ENCODE assay signal across 13 cellular contexts in genomic region chr5:67032921-67033664, GRCh38.
A peak's percentile ranks its signal among the peaks of the same experiment; 100 is the strongest.
DNase-seq lines count a peak whose midpoint lies in the region; ATAC-seq and TF ChIP-seq lines count a peak whose summit lies in the region.
"Had no signal": no experiment of that assay in that cellular context is flagged by ENCODE, and none has a peak within 500 bp of the region (broad histone marks: within the 10 kb centered on the region; RNA-seq: fewer than 3 reads in every experiment).

No MANE protein-coding gene starts in this region.

- H2BK20ac ChIP-seq in IMR-90 (ENCODE audit: low read depth, low read length) = no peak overlapping the region

- H3K27me3 Mint-ChIP-seq in activated naive CD8-positive, alpha-beta T cell treated with anti-CD3 and anti-CD28 coated beads, Interleukin-2, amount 50 U/mL, for 24 hours = no peaks in the 10 kb centered on the region

- H2AK5ac ChIP-seq in IMR-90 (ENCODE audit: low read depth, low read length) = no peak overlapping the region

- peaks cover 9% of the 10 kb centered on the region; the same call in 1 of the 2 replicates for H3K9me1 ChIP-seq in IMR-90 (ENCODE audit: insufficient read depth, low read length)

- no peak overlapping the region for H3K23ac ChIP-seq in IMR-90 (ENCODE audit: low read depth, low read length)

- no peaks in the 10 kb centered on the region for H4K20me1 ChIP-seq in IMR-90 (ENCODE audit: insufficient read depth, low read length)

- H3K27ac ChIP-seq in AG04450 (ENCODE audit: low read depth, low read length) (no peak overlapping the region), IMR-90 (ENCODE audit: insufficient read depth, low read length) (no peak overlapping the region)

- H3K56ac ChIP-seq in IMR-90 (ENCODE audit: extremely low read depth, insufficient read depth, low read length) = no peak overlapping the region

- H3K4ac ChIP-seq in IMR-90 (ENCODE audit: low read depth, low read length) = no peak overlapping the region

- no peak overlapping the region for H4K91ac ChIP-seq in IMR-90 (ENCODE audit: insufficient read depth, low read depth, low read length)

- peaks cover 88% of the 10 kb centered on the region for H3K4me1 Mint-ChIP-seq in activated naive CD8-positive, alpha-beta T cell treated with anti-CD3 and anti-CD28 coated beads, Interleukin-2, amount 50 U/mL, for 24 hours

- in situ Hi-C loops in IMR-90 (cut with MboI; ENCODE audit: low sequenced_read_pairs) = no loop called here

- no TSS peak for BruUV-seq in IMR-90 (replicated peaks; lab: Mats Ljungman, UMichigan)

- WGBS in IMR-90 (ENCODE audit: extremely low coverage in 2 of 2, insufficient read length in 1 of 2), 2 experiments = no CpG with 5 or more reads among the region's 2 CpGs

- DNase-seq in AG04450 (ENCODE audit: low read depth, low spot score) = peak; percentile 18
- peak; percentile 73 for DNase-seq in IMR-90
- DNase-seq in activated naive CD8-positive, alpha-beta T cell treated with anti-CD3 and anti-CD28 coated beads, Interleukin-2, amount 50 U/mL, for 24 hours = no peak
- peak; percentile 51 for DNase-seq in kidney glomerular epithelial cell (lab: John Stamatoyannopoulos, UW)
- DNase-seq in HT-29 (ENCODE audit: low spot score) = no peak
- DNase-seq in GM10266 (ENCODE audit: extremely low spot score) = no peak
- DNase-seq in activated CD4-positive, alpha-beta T cell treated with anti-CD3 and anti-CD28 coated beads for 1 hour = no peak
- DNase-seq: anterior cingulate cortex; NK-92 treated with Interleukin-12 subunit alpha and Interleukin-12 subunit beta, amount 100 ng/mL, for 24 hours; T-helper 1 cell had no signal

- no peak overlapping the region for H3K14ac ChIP-seq in IMR-90 (replicated peaks; ENCODE audit: low read depth, low read length)

- no peak for TF ChIP-seq POLR2A in IMR-90 (IDR thresholded peaks at IDR 0.05; ENCODE audit: low read depth, low read length)

- peak overlapping the region; percentile 68; the same call in 1 of the 2 replicates for H4K5ac ChIP-seq in IMR-90 (ENCODE audit: low read depth, low read length)

- dilution Hi-C loops in IMR-90 (cut with HindIII; ENCODE audit: low sequenced_read_pairs, unreplicated experiment) = no loop called here

- H3K79me1 ChIP-seq in IMR-90 (ENCODE audit: low read depth in 1 of 2, low read length in 2 of 2) = peaks cover 23 to 36% of the 10 kb centered on the region in 2 experiments

- TF ChIP-seq RAD21 in IMR-90 (IDR thresholded peaks at IDR 0.05; ENCODE audit: low read length) = no peak

- H3K9ac ChIP-seq in IMR-90 (ENCODE audit: low read depth, low read length) = no peak overlapping the region

- H3K4me3 ChIP-seq in AG04450 (ENCODE audit: low read depth, low read length) (no peak overlapping the region), IMR-90 (ENCODE audit: insufficient read depth, low read depth, low read length) (no peak overlapping the region)
- H3K4me3 ChIP-seq: GM23338 had no signal

- H3K4me2 ChIP-seq in IMR-90 (ENCODE audit: low read depth, low read length) = peak overlapping the region; percentile 96; the same call in 1 of the 2 replicates
- H3K4me2 ChIP-seq: GM23338 had no signal

- H3K4me1 ChIP-seq in IMR-90 (ENCODE audit: control insufficient read depth, insufficient read depth, low read length) = peaks cover 16% of the 10 kb centered on the region

- ATAC-seq in IMR-90 (ENCODE audit: low read depth) (peak; percentile 71), GM21619 (IDR thresholded peaks at IDR 0.05; ENCODE audit: unreplicated experiment) (no peak)
- ATAC-seq in activated naive CD8-positive, alpha-beta T cell treated with anti-CD3 and anti-CD28 coated beads, Interleukin-2, amount 50 U/mL, for 24 hours = no peak
- ATAC-seq: GM23338 had no signal

- peak overlapping the region; percentile 98 for H3K27ac Mint-ChIP-seq in activated naive CD8-positive, alpha-beta T cell treated with anti-CD3 and anti-CD28 coated beads, Interleukin-2, amount 50 U/mL, for 24 hours
- H3K27ac Mint-ChIP-seq: GM23338 had no signal

- no peak overlapping the region for H2AK9ac ChIP-seq in IMR-90 (replicated peaks; ENCODE audit: low read depth, low read length, poor library complexity)

- no peaks in the 10 kb centered on the region for H3K9me3 ChIP-seq in AG04450 (ENCODE audit: control insufficient read depth, insufficient read depth, low read length)
- H3K9me3 ChIP-seq in IMR-90 (ENCODE audit: control insufficient read depth, insufficient read depth, low read length) = no peaks in the 10 kb centered on the region

- no peak overlapping the region for H2BK15ac ChIP-seq in IMR-90 (ENCODE audit: low read depth, low read length)

- no peaks in the 10 kb centered on the region for H3K9me3 Mint-ChIP-seq in activated naive CD8-positive, alpha-beta T cell treated with anti-CD3 and anti-CD28 coated beads, Interleukin-2, amount 50 U/mL, for 24 hours
- H3K9me3 Mint-ChIP-seq: GM23338, IgD-negative memory B cell had no signal

- H3K18ac ChIP-seq in IMR-90 (ENCODE audit: low read depth, low read length) = peak overlapping the region; percentile 74; the same call in 1 of the 2 replicates

- H3K36me3 Mint-ChIP-seq in activated naive CD8-positive, alpha-beta T cell treated with anti-CD3 and anti-CD28 coated beads, Interleukin-2, amount 50 U/mL, for 24 hours (ENCODE audit: low read depth) = peaks cover 6% of the 10 kb centered on the region

- POLR2A ChIA-PET in AG04450 (lab: Yijun Ruan, JAX) (interaction anchor here (0.7 to 1.1 kb wide), 2 partner anchors 11 to 23 kb away, joined by 4 to 6 read pairs; no protein-coding TSS in a partner anchor), IMR-90 (lab: Charles Lee; ENCODE audit: unreplicated experiment) (no interaction called here)

- H2BK5ac ChIP-seq in IMR-90 (ENCODE audit: low read depth, low read length, poor library complexity, severe bottlenecking) = peak overlapping the region; percentile 57

- intact Hi-C loops in IMR-90 (cut with micrococcal nuclease) = no loop called here

- H4K8ac ChIP-seq in IMR-90 (ENCODE audit: low read depth in 2 of 2, low read length in 2 of 2) = no peak overlapping the region

- TF ChIP-seq CTCF in AG04450 (IDR thresholded peaks at IDR 0.05; ENCODE audit: low read depth, low read length) (no peak), IMR-90 (conservative IDR thresholded peaks at IDR 0.05; ENCODE audit: low read depth, low read length) (no peak), GM10266 (IDR thresholded peaks at IDR 0.05; ENCODE audit: control insufficient read depth, insufficient read depth, low read depth, missing control alignments) (no peak)

- CTCF ChIA-PET in AG04450 (lab: Charles Lee) = interaction anchor here (0.5 to 1.4 kb wide), 9 partner anchors 16 to 246 kb away, joined by 3 to 4 read pairs (median 3); no protein-coding TSS in a partner anchor
- CTCF ChIA-PET in IMR-90 (lab: Yijun Ruan, JAX) = interaction anchor here (0.8 to 1.7 kb wide), 2 partner anchors 17 to 20 kb away, joined by 4 to 5 read pairs; no protein-coding TSS in a partner anchor

- no peak overlapping the region for H2AFZ ChIP-seq in IMR-90 (replicated peaks; ENCODE audit: low read length, poor library complexity)
- H2AFZ ChIP-seq: GM23338 had no signal

- H3K27me3 ChIP-seq in AG04450 (ENCODE audit: control insufficient read depth, insufficient read depth, low read length) = no peaks in the 10 kb centered on the region
- H3K27me3 ChIP-seq in IMR-90 (ENCODE audit: control insufficient read depth, insufficient read depth, low read length) = no peaks in the 10 kb centered on the region

- no peak overlapping the region for H2BK120ac ChIP-seq in IMR-90 (ENCODE audit: low read depth, low read length)

- no peaks in the 10 kb centered on the region; the same call in 1 of the 2 replicates for H3K36me3 ChIP-seq in IMR-90 (ENCODE audit: control insufficient read depth, insufficient read depth, low read length)

- no peak overlapping the region for H3K4me3 Mint-ChIP-seq in activated naive CD8-positive, alpha-beta T cell treated with anti-CD3 and anti-CD28 coated beads, Interleukin-2, amount 50 U/mL, for 24 hours
- H3K4me3 Mint-ChIP-seq: GM23338, IgD-negative memory B cell had no signal

TF ChIP-seq in IMR-90, 13 proteins besides CTCF, POLR2A, EP300 and RAD21:
- TF ChIP-seq CEBPB (IDR thresholded peaks at IDR 0.05; ENCODE audit: low read depth, low read length) (peak; percentile 91), BHLHE40 (IDR thresholded peaks at IDR 0.05; ENCODE audit: low read depth, low read length) (no peak)

Comparison
In these comparisons a context has a peak if more than half of its experiments do, and no peak if none do; other contexts are left out.
1. DNase-seq: peak in AG04450 (single experiment), IMR-90 (single experiment) and kidney glomerular epithelial cell (single experiment); none in activated naive CD8-positive, alpha-beta T cell treated with anti-CD3 and anti-CD28 coated beads, Interleukin-2, amount 50 U/mL, for 24 hours (single experiment), HT-29 (single experiment), GM10266 (single experiment) and activated CD4-positive, alpha-beta T cell treated with anti-CD3 and anti-CD28 coated beads for 1 hour (single experiment).